ENCODE assay signal across 23 cellular contexts in genomic region chr1:191734321-191734720, GRCh38.
"Had no signal": no experiment of that assay in that cellular context is flagged by ENCODE, and none has a peak within 500 bp of the region (broad histone marks: within the 10 kb centered on the region; RNA-seq: fewer than 3 reads in every experiment).

No MANE protein-coding gene starts in this region.

- ATAC-seq: esophagus mucosa, gastroesophageal sphincter, heart left ventricle, left cardiac atrium, left lung, left ventricle myocardium superior, lower lobe of right lung, mucosa of descending colon had no signal

- H3K27me3 ChIP-seq: dorsolateral prefrontal cortex, esophagus squamous epithelium, gastroesophageal sphincter, heart left ventricle, hepatocyte, left lung had no signal

- H3K36me3 Mint-ChIP-seq: mesothelial cell of epicardium, naive B cell had no signal

- H3K4me1 ChIP-seq: esophagus squamous epithelium, gastroesophageal sphincter, heart left ventricle, left lung, lower lobe of right lung had no signal

- H3K36me3 ChIP-seq: esophagus squamous epithelium, gastroesophageal sphincter, heart left ventricle, left lung, lower lobe of right lung had no signal

- H3K27ac ChIP-seq: coronary artery, epithelial cell of prostate, esophagus squamous epithelium, gastroesophageal sphincter, heart left ventricle, hepatocyte, left lung, lower lobe of right lung had no signal

- H3K4me3 Mint-ChIP-seq: immature natural killer cell, mesothelial cell of epicardium, naive B cell had no signal

- H3K9me3 ChIP-seq: heart left ventricle, lower lobe of right lung, mucosa of descending colon had no signal

- H3K27me3 Mint-ChIP-seq: naive B cell had no signal

- H3K27ac Mint-ChIP-seq: immature natural killer cell, mesothelial cell of epicardium, naive B cell had no signal

- H3K4me1 Mint-ChIP-seq: immature natural killer cell, naive B cell had no signal

- H3K4me2 ChIP-seq: hepatocyte had no signal

- H3K4me3 ChIP-seq: coronary artery, dorsolateral prefrontal cortex, esophagus squamous epithelium, gastroesophageal sphincter, heart left ventricle, hepatocyte, left lung, lower lobe of right lung, mucosa of descending colon had no signal

- H3K79me2 ChIP-seq: hepatocyte had no signal

- DNase-seq: dermis blood vessel endothelial cell; dorsolateral prefrontal cortex; effector CD4-positive, alpha-beta T cell; effector memory CD4-positive, alpha-beta T cell; erythroblast; esophagus squamous epithelium; foreskin fibroblast; heart left ventricle; hypothalamus; immature natural killer cell; left cardiac atrium; left lung; left ventricle myocardium superior; lower lobe of right lung; mesenchymal stem cell; mucosa of descending colon; naive B cell had no signal

- H2AFZ ChIP-seq: hepatocyte had no signal
